12 cellular contexts compared by ENCODE assay signal in the genomic region with DNA sequence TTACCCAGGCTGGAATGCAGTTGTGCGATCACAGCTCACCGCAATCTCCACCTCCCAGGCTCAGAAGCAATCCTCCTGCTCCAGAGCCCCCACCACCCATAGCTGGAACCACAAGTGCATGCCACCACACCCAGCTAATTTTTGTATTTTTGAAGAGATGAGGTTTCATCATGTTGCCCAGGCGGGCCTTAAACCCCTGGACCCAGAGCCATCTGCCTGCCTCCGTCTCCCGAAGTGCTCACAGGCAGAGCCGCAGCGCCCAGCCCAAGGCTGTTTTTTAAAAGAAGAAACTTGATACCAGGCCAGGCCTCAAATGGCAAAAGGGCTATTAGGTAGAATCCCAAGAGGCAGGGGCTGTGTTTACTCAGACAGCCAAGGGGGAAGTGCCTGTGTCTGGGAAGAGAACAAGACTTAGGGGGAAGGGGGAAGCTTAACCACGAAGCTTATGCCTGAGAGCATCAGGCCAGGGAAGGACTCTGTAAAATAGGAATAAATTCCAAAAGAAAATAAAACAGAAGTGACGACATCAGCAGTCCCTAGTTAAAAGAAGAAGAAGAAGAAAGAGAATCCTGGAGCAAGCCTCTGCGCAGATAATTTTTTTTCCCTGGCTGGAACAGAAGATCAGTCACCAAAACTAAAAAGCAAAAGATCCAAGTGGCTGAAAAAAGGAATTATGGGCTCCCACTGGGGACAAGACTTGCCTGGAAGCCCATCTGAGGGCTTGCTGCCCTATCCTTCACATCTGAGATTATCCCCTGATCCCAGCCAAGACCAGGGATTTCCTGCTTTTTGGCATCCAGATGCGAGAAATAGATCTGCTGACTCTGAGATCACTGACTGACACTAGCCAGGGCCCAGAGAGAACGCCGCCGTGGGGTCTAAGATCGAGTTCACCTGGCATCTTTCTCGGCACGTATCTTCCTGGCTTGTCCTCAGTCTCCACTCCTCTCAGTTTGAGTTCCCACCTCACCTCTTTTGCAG.
DNase-seq lines count a peak whose midpoint lies in the region; ATAC-seq and TF ChIP-seq lines count a peak whose summit lies in the region.
"Had no signal": no experiment of that assay in that cellular context is flagged by ENCODE, and none has a peak within 500 bp of the region (broad histone marks: within the 10 kb centered on the region; RNA-seq: fewer than 3 reads in every experiment).

No MANE protein-coding gene starts in this region.

- no peaks in the 10 kb centered on the region for H3K9me3 Mint-ChIP-seq in naive B cell
- H3K9me3 Mint-ChIP-seq: activated naive CD4-positive, alpha-beta T cell treated with anti-CD3 and anti-CD28 coated beads, Interleukin-2, amount 50 U/mL, for 24 hours; CD8-positive, alpha-beta T cell had no signal

- no peak for ATAC-seq in naive B cell (ENCODE audit: low read depth in 2 of 2)
- ATAC-seq in GM19397 (IDR thresholded peaks at IDR 0.05; ENCODE audit: unreplicated experiment): no peak
- ATAC-seq in GM18502 (IDR thresholded peaks at IDR 0.05; ENCODE audit: poor library complexity, unreplicated experiment): no peak
- ATAC-seq: CD8-positive, alpha-beta T cell had no signal

- H3K4me1 Mint-ChIP-seq in naive B cell: peaks cover 33 to 49% (median 44%) of the 10 kb centered on the region in 3 donors

- no peak overlapping the region for H3K4me3 ChIP-seq in BE2C (ENCODE audit: low read depth, low read length)
- H3K4me3 ChIP-seq: PC-9 had no signal

- no peaks in the 10 kb centered on the region; the same call in 1 of the 2 replicates for H3K4me1 ChIP-seq in BE2C

- no peaks in the 10 kb centered on the region for H3K36me3 Mint-ChIP-seq in naive B cell
- H3K36me3 Mint-ChIP-seq: CD8-positive, alpha-beta T cell had no signal

- H3K27ac Mint-ChIP-seq in naive B cell: peak overlapping the region in 4 of 6 donors; percentile 17 to 69 (median 49)
- H3K27ac Mint-ChIP-seq: activated naive CD4-positive, alpha-beta T cell treated with anti-CD3 and anti-CD28 coated beads, Interleukin-2, amount 50 U/mL, for 24 hours; CD8-positive, alpha-beta T cell had no signal

- H3K27me3 ChIP-seq in BE2C: no peaks in the 10 kb centered on the region

- peak; percentile 54 for DNase-seq in BE2C
- DNase-seq in NCI-H1930 (lab: John Stamatoyannopoulos, UW): peak; percentile 13 to 30
- peak; percentile 76 for DNase-seq in ecto neural progenitor cell (ENCODE audit: low spot score)
- DNase-seq in naive B cell: no peak
- no peak for DNase-seq in NK-92 treated with Interleukin-12 subunit alpha and Interleukin-12 subunit beta, amount 100 ng/mL, for 24 hours (lab: John Stamatoyannopoulos, UW)
- DNase-seq in UCSD-AML1 (lab: John Stamatoyannopoulos, UW; ENCODE audit: unreplicated experiment): no peak
- DNase-seq: CD8-positive, alpha-beta T cell; GOT3 had no signal

- H3K27me3 Mint-ChIP-seq in naive B cell: no peaks in the 10 kb centered on the region
- H3K27me3 Mint-ChIP-seq: activated naive CD4-positive, alpha-beta T cell treated with anti-CD3 and anti-CD28 coated beads, Interleukin-2, amount 50 U/mL, for 24 hours had no signal

- no peaks in the 10 kb centered on the region for H3K9me3 ChIP-seq in BE2C

- no peak for TF ChIP-seq CTCF in BE2C (IDR thresholded peaks at IDR 0.05; ENCODE audit: low read depth, low read length)

- no peak overlapping the region for H3K4me3 Mint-ChIP-seq in naive B cell
- H3K4me3 Mint-ChIP-seq: activated naive CD4-positive, alpha-beta T cell treated with anti-CD3 and anti-CD28 coated beads, Interleukin-2, amount 50 U/mL, for 24 hours; CD8-positive, alpha-beta T cell had no signal

- no peaks in the 10 kb centered on the region for H3K36me3 ChIP-seq in BE2C

Comparison
In these comparisons a context has a peak if more than half of its experiments do, and no peak if none do; other contexts are left out.
1. DNase-seq: peak in BE2C (single experiment), NCI-H1930 (2 of 2) and ecto neural progenitor cell (single experiment); none in naive B cell (single experiment), NK-92 treated with Interleukin-12 subunit alpha and Interleukin-12 subunit beta, amount 100 ng/mL, for 24 hours (single experiment) and UCSD-AML1 (single experiment).